ENCODE assay signal across 24 cellular contexts in the genomic region with DNA sequence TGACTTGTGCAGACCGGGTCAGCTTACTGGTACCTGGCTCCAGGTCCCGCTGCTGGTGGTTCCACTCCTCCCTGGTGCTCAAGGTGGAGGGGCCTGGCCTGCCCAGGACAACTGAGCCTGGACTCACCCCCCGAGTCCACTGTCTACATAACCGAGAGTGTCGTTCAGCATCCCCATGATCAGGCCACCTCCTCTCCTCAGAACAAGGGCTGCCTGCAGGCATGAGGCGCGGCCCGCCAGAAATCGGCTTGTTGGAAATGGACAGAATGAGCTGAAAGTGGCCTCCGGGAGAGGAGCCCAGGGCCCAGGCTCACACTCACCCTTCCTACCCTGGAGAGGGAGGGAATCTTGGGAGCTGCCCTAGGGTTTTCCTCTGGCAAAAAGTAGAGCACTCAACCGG. TPM values are rescaled to one million over a fixed set of nuclear protein-coding genes. Genes with fewer than 3 reads are reported as not detected.
"Had no signal": no experiment of that assay in that cellular context is flagged by ENCODE, and none has a peak within 500 bp of the region (broad histone marks: within the 10 kb centered on the region; RNA-seq: fewer than 3 reads in every experiment).

No MANE protein-coding gene starts in this region.

- H3K4me3 ChIP-seq: coronary artery, dorsolateral prefrontal cortex, esophagus muscularis mucosa, gastroesophageal sphincter, heart left ventricle, hepatocyte, left ventricle myocardium inferior, lower lobe of right lung, mucosa of descending colon had no signal

- ATAC-seq: foreskin keratinocyte, gastroesophageal sphincter, heart left ventricle, left cardiac atrium, lower lobe of right lung, mucosa of descending colon had no signal

- H3K27ac ChIP-seq: coronary artery, dorsolateral prefrontal cortex, esophagus muscularis mucosa, foreskin keratinocyte, gastroesophageal sphincter, heart left ventricle, hepatocyte, left ventricle myocardium inferior, lower lobe of right lung had no signal

- H3K36me3 ChIP-seq: esophagus muscularis mucosa, gastroesophageal sphincter, heart left ventricle, left ventricle myocardium inferior, lower lobe of right lung had no signal

- H2AFZ ChIP-seq: hepatocyte had no signal

- H3K4me1 ChIP-seq: esophagus muscularis mucosa, foreskin keratinocyte, gastroesophageal sphincter, heart left ventricle, left ventricle myocardium inferior, lower lobe of right lung had no signal

- DNase-seq: dermis blood vessel endothelial cell; dorsolateral prefrontal cortex; effector CD4-positive, alpha-beta T cell; effector memory CD4-positive, alpha-beta T cell; foreskin keratinocyte; hypothalamus; immature natural killer cell; islet precursor cell; left cardiac atrium; left ventricle myocardium inferior; mesenchymal stem cell; mucosa of descending colon had no signal

- FAIRE-seq: colon, endothelial cell of umbilical vein, frontal cortex had no signal

- H3K4me2 ChIP-seq: hepatocyte had no signal

- H3K9me3 ChIP-seq: esophagus muscularis mucosa, gastroesophageal sphincter, heart left ventricle, left ventricle myocardium inferior, lower lobe of right lung, mucosa of descending colon had no signal

- H3K79me2 ChIP-seq: hepatocyte had no signal

RNA-seq across cellular contexts. Expression of a gene that starts 38.9 kb away (rescaled TPM):
- total RNA-seq: epithelial cell of proximal tubule, fibroblast of lung, foreskin keratinocyte, kidney epithelial cell, left ventricle myocardium inferior had no signal
- polyA plus RNA-seq: fibroblast of lung, foreskin keratinocyte had no signal
